In genomic region chr11:29389793-29390192, GRCh38 we compare ENCODE assay signal across 20 cellular contexts.
DNase-seq lines count a peak whose midpoint lies in the region; ATAC-seq and TF ChIP-seq lines count a peak whose summit lies in the region.
"Had no signal": no experiment of that assay in that cellular context is flagged by ENCODE, and none has a peak within 500 bp of the region (broad histone marks: within the 10 kb centered on the region; RNA-seq: fewer than 3 reads in every experiment).

No MANE protein-coding gene starts in this region.

- in situ Hi-C loops in KBM-7 (cut with MboI; ENCODE audit: low pct_unique_long_range_greater_than_20kb, low sequenced_read_pairs) = no loop called here

- DNase-seq in NCI-H82 (lab: John Stamatoyannopoulos, UW) = peak; percentile 18
- no peak for DNase-seq in NCI-H82 treated with DMSO at 0.1 percent for 48 hours (lab: John Stamatoyannopoulos, UW; ENCODE audit: unreplicated experiment)
- DNase-seq in retinal pigment epithelial cell (ENCODE audit: low read depth) = peak; percentile 21
- no peak for DNase-seq in KBM-7
- no peak for DNase-seq in CD8-positive, alpha-beta T cell
- DNase-seq: CD4-positive, CD25-positive, alpha-beta regulatory T cell; CD8-positive, alpha-beta memory T cell; DMS 273 treated with DMSO at 0.1 percent for 48 hours; DMS79; EL; GDM1; H9 had no signal

- H3K36me3 Mint-ChIP-seq in CD8-positive, alpha-beta T cell = no peaks in the 10 kb centered on the region
- H3K36me3 Mint-ChIP-seq: CD4-positive, CD25-positive, alpha-beta regulatory T cell; CD8-positive, alpha-beta memory T cell had no signal

- POLR2A ChIA-PET in CD8-positive, alpha-beta T cell (lab: Charles Lee) = no interaction called here

- CTCF ChIA-PET in CD8-positive, alpha-beta T cell (lab: Charles Lee) = no interaction called here

- H3K36me3 ChIP-seq in CD8-positive, alpha-beta T cell (ENCODE audit: insufficient read depth, low read length) = no peaks in the 10 kb centered on the region
- H3K36me3 ChIP-seq: BLaER1 had no signal

- no peak overlapping the region for H3K4me3 Mint-ChIP-seq in CD8-positive, alpha-beta T cell
- H3K4me3 Mint-ChIP-seq: B cell; CD4-positive, CD25-positive, alpha-beta regulatory T cell; CD8-positive, alpha-beta memory T cell; GM23338; H9 had no signal

- no peak overlapping the region for H3K4me3 ChIP-seq in retinal pigment epithelial cell (ENCODE audit: low read length)
- H3K4me3 ChIP-seq in CD8-positive, alpha-beta T cell (ENCODE audit: low read depth, low read length) = no peak overlapping the region
- H3K4me3 ChIP-seq: BLaER1, GM12878, GM23338 had no signal

- no peak for TF ChIP-seq CTCF in retinal pigment epithelial cell (conservative IDR thresholded peaks at IDR 0.05; ENCODE audit: low read depth, low read length)
- no peak for TF ChIP-seq CTCF in CD8-positive, alpha-beta T cell (IDR thresholded peaks at IDR 0.05)

- intact Hi-C loops in CD8-positive, alpha-beta T cell (cut with DNase I, micrococcal nuclease) = no loop called here

- no peaks in the 10 kb centered on the region for H3K4me1 Mint-ChIP-seq in CD8-positive, alpha-beta T cell (ENCODE audit: low read depth)
- H3K4me1 Mint-ChIP-seq: B cell; CD4-positive, CD25-positive, alpha-beta regulatory T cell; CD8-positive, alpha-beta memory T cell; GM23338; H9 had no signal

- no peaks in the 10 kb centered on the region for H3K9me3 ChIP-seq in CD8-positive, alpha-beta T cell (ENCODE audit: low read length)
- H3K9me3 ChIP-seq: BLaER1 had no signal

- no peaks in the 10 kb centered on the region for H3K27me3 Mint-ChIP-seq in CD8-positive, alpha-beta T cell (ENCODE audit: low read depth)
- H3K27me3 Mint-ChIP-seq: B cell; CD4-positive, CD25-positive, alpha-beta regulatory T cell; CD8-positive, alpha-beta memory T cell had no signal

- H3K9me3 Mint-ChIP-seq in CD8-positive, alpha-beta T cell = peaks cover 14% of the 10 kb centered on the region

- H3K27me3 ChIP-seq in CD8-positive, alpha-beta T cell (ENCODE audit: insufficient read depth, low read length) = no peaks in the 10 kb centered on the region
- H3K27me3 ChIP-seq: BLaER1 had no signal

- no peaks in the 10 kb centered on the region for H3K4me1 ChIP-seq in CD8-positive, alpha-beta T cell (ENCODE audit: insufficient read depth, low read length)
- H3K4me1 ChIP-seq: BLaER1 had no signal

- no peak overlapping the region for H3K27ac ChIP-seq in CD8-positive, alpha-beta T cell (ENCODE audit: low read depth, low read length)
- H3K27ac ChIP-seq: 22Rv1, BLaER1, C4-2B had no signal

- no peak overlapping the region for H3K27ac Mint-ChIP-seq in CD8-positive, alpha-beta T cell
- H3K27ac Mint-ChIP-seq: B cell; CD4-positive, CD25-positive, alpha-beta regulatory T cell; CD8-positive, alpha-beta memory T cell; GM23338; H9 had no signal

- ATAC-seq in HG02870 (IDR thresholded peaks at IDR 0.05; ENCODE audit: unreplicated experiment) = peak; percentile 57
- no peak for ATAC-seq in CD8-positive, alpha-beta T cell
- ATAC-seq: GM12878, GM23338, HCT116 had no signal

Comparison
In these comparisons a context has a peak if more than half of its experiments do, and no peak if none do; other contexts are left out.
1. DNase-seq: peak in NCI-H82 (single experiment) and retinal pigment epithelial cell (single experiment); none in NCI-H82 treated with DMSO at 0.1 percent for 48 hours (single experiment), KBM-7 (single experiment) and CD8-positive, alpha-beta T cell (0 of 7).